In the genomic region with DNA sequence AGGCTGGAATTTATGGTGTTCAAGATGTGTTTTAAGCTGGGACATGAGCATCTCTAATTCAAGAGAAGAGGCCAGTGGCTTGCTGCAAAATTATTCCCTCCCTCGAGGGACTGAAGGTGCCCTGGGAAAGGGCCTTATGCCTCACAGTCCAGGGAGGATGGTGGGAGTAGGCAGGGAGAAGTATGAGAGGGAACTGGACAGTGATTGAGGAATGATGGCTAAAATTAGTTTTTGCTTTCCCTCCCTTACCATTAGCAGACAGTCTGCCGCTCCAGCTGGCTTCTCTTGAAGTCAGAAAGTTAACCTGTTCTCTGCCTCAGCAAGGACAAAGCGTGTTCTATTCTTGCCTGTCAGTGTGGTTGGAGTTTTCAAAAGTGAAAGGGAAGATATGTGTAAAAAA, we compare ENCODE assay signal across 16 cellular contexts.
DNase-seq lines count a peak whose midpoint lies in the region; ATAC-seq and TF ChIP-seq lines count a peak whose summit lies in the region.
"Had no signal": no experiment of that assay in that cellular context is flagged by ENCODE, and none has a peak within 500 bp of the region (broad histone marks: within the 10 kb centered on the region; RNA-seq: fewer than 3 reads in every experiment).

No MANE protein-coding gene starts in this region.

- no peaks in the 10 kb centered on the region for H3K27me3 Mint-ChIP-seq in activated naive CD8-positive, alpha-beta T cell treated with anti-CD3 and anti-CD28 coated beads, Interleukin-2, amount 50 U/mL, for 24 hours
- H3K27me3 Mint-ChIP-seq: IgD-negative memory B cell had no signal

- H3K27ac Mint-ChIP-seq in activated naive CD8-positive, alpha-beta T cell treated with anti-CD3 and anti-CD28 coated beads, Interleukin-2, amount 50 U/mL, for 24 hours: no peak overlapping the region

- DNase-seq in NCI-H2171 treated with DMSO at 0.1 percent for 48 hours (lab: John Stamatoyannopoulos, UW): peak; percentile 50
- DNase-seq in NCI-H2171 (lab: John Stamatoyannopoulos, UW): no peak
- peak; percentile 15 for DNase-seq in DMS 273 treated with DMSO at 0.1 percent for 48 hours (lab: John Stamatoyannopoulos, UW)
- DNase-seq in choroid plexus epithelial cell (ENCODE audit: low read depth): peak; percentile 24
- no peak for DNase-seq in omental fat pad (ENCODE audit: low spot score)
- DNase-seq in activated naive CD8-positive, alpha-beta T cell treated with anti-CD3 and anti-CD28 coated beads, Interleukin-2, amount 50 U/mL, for 24 hours: no peak
- no peak for DNase-seq in NCI-H2081 treated with DMSO at 0.1 percent for 48 hours (lab: John Stamatoyannopoulos, UW)
- DNase-seq: 8988T, C1 segment of cervical spinal cord, COR-L47, MV-4-11, NCI-H1436, NCI-H446 had no signal

- ATAC-seq in omental fat pad (ENCODE audit: low FRiP score) (peak; percentile 75), HG02588 (IDR thresholded peaks at IDR 0.05; ENCODE audit: unreplicated experiment) (no peak)
- ATAC-seq in activated naive CD8-positive, alpha-beta T cell treated with anti-CD3 and anti-CD28 coated beads, Interleukin-2, amount 50 U/mL, for 24 hours: no peak

- TF ChIP-seq CTCF in choroid plexus epithelial cell (conservative IDR thresholded peaks at IDR 0.05; ENCODE audit: low read depth, low read length) (no peak), omental fat pad (IDR thresholded peaks at IDR 0.05) (no peak)

- H3K4me3 ChIP-seq in choroid plexus epithelial cell (ENCODE audit: low read depth, low read length): no peak overlapping the region
- H3K4me3 ChIP-seq: HAP-1 had no signal

- no peaks in the 10 kb centered on the region for H3K36me3 Mint-ChIP-seq in activated naive CD8-positive, alpha-beta T cell treated with anti-CD3 and anti-CD28 coated beads, Interleukin-2, amount 50 U/mL, for 24 hours (ENCODE audit: low read depth)
- H3K36me3 Mint-ChIP-seq: IgD-negative memory B cell had no signal

- H3K9me3 Mint-ChIP-seq in activated naive CD8-positive, alpha-beta T cell treated with anti-CD3 and anti-CD28 coated beads, Interleukin-2, amount 50 U/mL, for 24 hours: no peaks in the 10 kb centered on the region

- no peaks in the 10 kb centered on the region for H3K4me1 Mint-ChIP-seq in activated naive CD8-positive, alpha-beta T cell treated with anti-CD3 and anti-CD28 coated beads, Interleukin-2, amount 50 U/mL, for 24 hours
- H3K4me1 Mint-ChIP-seq: IgD-negative memory B cell had no signal

- no peak overlapping the region for H3K4me3 Mint-ChIP-seq in activated naive CD8-positive, alpha-beta T cell treated with anti-CD3 and anti-CD28 coated beads, Interleukin-2, amount 50 U/mL, for 24 hours
- H3K4me3 Mint-ChIP-seq: IgD-negative memory B cell had no signal

Comparison
In these comparisons a context has a peak if more than half of its experiments do, and no peak if none do; other contexts are left out.
1. DNase-seq: peak in NCI-H2171 treated with DMSO at 0.1 percent for 48 hours (single experiment), DMS 273 treated with DMSO at 0.1 percent for 48 hours (single experiment) and choroid plexus epithelial cell (single experiment); none in NCI-H2171 (single experiment), omental fat pad (single experiment), activated naive CD8-positive, alpha-beta T cell treated with anti-CD3 and anti-CD28 coated beads, Interleukin-2, amount 50 U/mL, for 24 hours (single experiment) and NCI-H2081 treated with DMSO at 0.1 percent for 48 hours (single experiment).